Comparison of ENCODE assay signal across 8 cellular contexts in genomic region chr12:55830601-55831406, GRCh38. TPM values are rescaled to one million over a fixed set of nuclear protein-coding genes. Genes with fewer than 3 reads are reported as not detected.
DNase-seq lines count a peak whose midpoint lies in the region; ATAC-seq, FAIRE-seq and TF ChIP-seq lines count a peak whose summit lies in the region.

No MANE protein-coding gene starts in this region.

- H3K27me3 ChIP-seq in adrenal gland (no peaks in the 10 kb centered on the region), heart left ventricle (no peaks in the 10 kb centered on the region), pancreas (no peaks in the 10 kb centered on the region), aorta (ENCODE audit: control insufficient read depth in 1 of 2, insufficient read depth in 2 of 2, low read length in 1 of 2) (no peaks in the 10 kb centered on the region)

- no peak for FAIRE-seq in pancreas (lab: Jason Lieb, UNC)

- H3K36me3 ChIP-seq in adrenal gland (replicated peaks in 1 of 2): no peaks in the 10 kb centered on the region
- peaks cover 0 to 12% (median 0%) of the 10 kb centered on the region in 9 donors for H3K36me3 ChIP-seq in heart left ventricle
- no peaks in the 10 kb centered on the region for H3K36me3 ChIP-seq in pancreas
- no peaks in the 10 kb centered on the region for H3K36me3 ChIP-seq in aorta (ENCODE audit: control insufficient read depth in 1 of 2, insufficient read depth in 2 of 2, low read length in 1 of 2)

- H3K27ac ChIP-seq in adrenal gland: peak overlapping the region; percentile 17 to 92 (median 85)
- H3K27ac ChIP-seq in heart left ventricle: peak overlapping the region; percentile 87 to 95 (median 92)
- peak overlapping the region; percentile 70 to 88 (median 87) for H3K27ac ChIP-seq in pancreas
- H3K27ac ChIP-seq in aorta (ENCODE audit: low read depth in 1 of 2, low read length in 2 of 2): peak overlapping the region in 1 of 2 donors; percentile 91

- CTCF ChIA-PET in HEK293T (lab: Yijun Ruan, JAX): no interaction called here

- ATAC-seq in heart left ventricle (peak; percentile 37 to 66 (median 54)), pancreas (peak in 3 of 4 donors; percentile 28 to 32 (median 31)), aorta (ENCODE audit: low FRiP score) (peak; percentile 81), GM21381 (IDR thresholded peaks at IDR 0.05; ENCODE audit: unreplicated experiment) (no peak)

- intact Hi-C loops in adrenal gland (cut with DNase I): no loop called here
- intact Hi-C loops in heart left ventricle (cut with DNase I): loop anchor here in 6 of 10 donors (2.0 to 5.0 kb wide), 4 partner anchors 18 to 106 kb away; partner anchors contain the start of gene PYM1 (in 5 of the 6)
- intact Hi-C loops in pancreas (cut with DNase I): loop anchor here in 1 of 3 donors (10.0 kb wide), 1 partner anchor 74 kb away; no protein-coding TSS in a partner anchor
- intact Hi-C loops in aorta (cut with DNase I): loop anchor here in 1 of 2 donors (2.0 kb wide), 2 partner anchors 14 to 96 kb away; partner anchors contain the start of gene PYM1

- POLR2A ChIA-PET in HEK293T (lab: Yijun Ruan, JAX): interaction anchor here (0.6 to 3.9 kb wide), 22 partner anchors 9 to 391 kb away, joined by 3 to 109 read pairs (median 6); partner anchors contain the start of genes BLOC1S1, CD63, DGKA and MMP19

- DNase-seq in AG10803 (ENCODE audit: low read depth): peak; percentile 68
- peak; percentile 44 for DNase-seq in HEK293T (ENCODE audit: extremely low spot score)
- DNase-seq in adrenal gland: peak; percentile 48 to 82 (median 67)
- DNase-seq in heart left ventricle: peak; percentile 76 to 84 (median 82)
- DNase-seq in pancreas: peak in 5 of 6 donors; percentile 48 to 65 (median 63)
- DNase-seq in aorta: peak; percentile 86 to 90

- TF ChIP-seq CTCF in AG10803 (conservative IDR thresholded peaks at IDR 0.05; ENCODE audit: low read length): no peak
- TF ChIP-seq CTCF in adrenal gland (IDR thresholded peaks at IDR 0.05): no peak
- TF ChIP-seq CTCF in heart left ventricle (IDR thresholded peaks at IDR 0.05): no peak
- no peak for TF ChIP-seq CTCF in pancreas (IDR thresholded peaks at IDR 0.05)

- WGBS in adrenal gland, 4 donors: 5 to 7% (median 6%) methylated on average over 22 to 23 of the region's 23 CpGs
- WGBS in heart left ventricle, 4 donors: 1 to 3% (median 2%) methylated on average over 13 to 23 of the region's 23 CpGs
- 16 to 18% methylated on average over 21 to 23 of the region's 23 CpGs for WGBS in pancreas, 2 donors
- 1% methylated on average over 23 of the region's 23 CpGs for WGBS in aorta, 2 donors

- H3K9me3 ChIP-seq in adrenal gland (replicated peaks in 1 of 3) (no peaks in the 10 kb centered on the region), heart left ventricle (no peaks in the 10 kb centered on the region), pancreas (no peaks in the 10 kb centered on the region), aorta (ENCODE audit: control insufficient read depth, low read length) (no peaks in the 10 kb centered on the region)

- TF ChIP-seq POLR2A in Raji (IDR thresholded peaks at IDR 0.05; ENCODE audit: insufficient read depth, low read depth, low read length): peak; percentile 64
- TF ChIP-seq POLR2A in adrenal gland (IDR thresholded peaks at IDR 0.05): no peak
- TF ChIP-seq POLR2A in heart left ventricle (IDR thresholded peaks at IDR 0.05): peak in 1 of 2 donors; percentile 65

- H3K4me3 ChIP-seq in AG10803 (ENCODE audit: low read length): peak overlapping the region; percentile 92
- peak overlapping the region; percentile 34 to 98 (median 77) for H3K4me3 ChIP-seq in adrenal gland
- peak overlapping the region; percentile 72 to 97 (median 88) for H3K4me3 ChIP-seq in heart left ventricle
- H3K4me3 ChIP-seq in pancreas: peak overlapping the region; percentile 74 to 94 (median 88)
- H3K4me3 ChIP-seq in aorta (ENCODE audit: low read length in 2 of 2): peak overlapping the region; percentile 77 to 79

- H3K4me1 ChIP-seq in adrenal gland (replicated peaks in 1 of 2): peaks cover 23 to 40% of the 10 kb centered on the region in 2 donors
- H3K4me1 ChIP-seq in heart left ventricle: peaks cover 0 to 48% (median 32%) of the 10 kb centered on the region in 12 donors
- peaks cover 0 to 20% (median 7%) of the 10 kb centered on the region in 3 donors for H3K4me1 ChIP-seq in pancreas
- H3K4me1 ChIP-seq in aorta (ENCODE audit: control insufficient read depth in 1 of 2, insufficient read depth in 2 of 2, low read length in 2 of 2): peaks cover 0 to 3% of the 10 kb centered on the region in 2 donors

TF ChIP-seq in HEK293T, 16 proteins besides CTCF, POLR2A, EP300 and RAD21:
- TF ChIP-seq LEF1 (IDR thresholded peaks at IDR 0.05; ENCODE audit: borderline replicate concordance): no peak
- peak; percentile 74 for TF ChIP-seq BHLHE40 (IDR thresholded peaks at IDR 0.05; ENCODE audit: borderline replicate concordance)

RNA-seq across cellular contexts. Expression of gene DNAJC14, which starts 1.4 kb away (rescaled TPM):
- total RNA-seq in adrenal gland (10 to 100 TPM; 26.3 to 50.0 (median 31.7) TPM), heart left ventricle (10 to 100 TPM; 13.9 to 41.7 (median 19.8) TPM), pancreas (10 to 100 TPM in 5 of 6 donors, 1 to 10 TPM in 1; 8.7 to 20.2 (median 12.5) TPM), aorta (10 to 100 TPM; 22.6 to 24.6 TPM)
- polyA plus RNA-seq in adrenal gland (10 to 100 TPM in 2 of 3 donors, 1 to 10 TPM in 1; 9.9 to 31.2 (median 12.4) TPM), heart left ventricle (10 to 100 TPM in 1 of 2 donors, 1 to 10 TPM in 1; 9.4 to 31.7 TPM), pancreas (10 to 100 TPM in 1 of 2 donors, 1 to 10 TPM in 1; 7.8 to 13.8 TPM), aorta (10 to 100 TPM; 11.9 to 12.3 TPM)

RNA-seq across cellular contexts. Expression of gene MMP19, which starts 11.9 kb away (rescaled TPM):
- total RNA-seq in adrenal gland: 10 to 100 TPM in 3 of 8 donors, 1 to 10 TPM in 5; 1.9 to 17.3 (median 7.2) TPM
- polyA plus RNA-seq in adrenal gland: 10 to 100 TPM in 2 of 3 donors, 1 to 10 TPM in 1; 8.0 to 15.8 (median 15.3) TPM
- 10 to 100 TPM in 1 of 9 donors, 1 to 10 TPM in 7, under 1 TPM in 1; 0.48 to 16.1 (median 2.8) TPM for total RNA-seq in heart left ventricle
- polyA plus RNA-seq in heart left ventricle: 1 to 10 TPM; 1.5 to 4.7 TPM
- 1 to 10 TPM in 4 of 6 donors, under 1 TPM in 2; 0.63 to 6.8 (median 1.8) TPM for total RNA-seq in pancreas
- polyA plus RNA-seq in pancreas: 1 to 10 TPM; 4.3 to 7.5 TPM
- total RNA-seq in aorta: 100 to 1,000 TPM in 1 of 2 donors, 10 to 100 TPM in 1; 26.4 to 144 TPM
- polyA plus RNA-seq in aorta: 10 to 100 TPM in 1 of 2 donors, 1 to 10 TPM in 1; 8.9 to 94.4 TPM

RNA-seq across cellular contexts. Expression of gene ORMDL2, which starts 13.0 kb away (rescaled TPM):
- 10 to 100 TPM; 11.7 to 67.5 (median 25.8) TPM for total RNA-seq in adrenal gland
- 10 to 100 TPM; 45.4 to 97.7 (median 68.6) TPM for polyA plus RNA-seq in adrenal gland
- total RNA-seq in heart left ventricle: 10 to 100 TPM in 8 of 9 donors, 1 to 10 TPM in 1; 9.6 to 42.3 (median 22.2) TPM
- 10 to 100 TPM; 31.4 to 61.9 TPM for polyA plus RNA-seq in heart left ventricle
- total RNA-seq in pancreas: 10 to 100 TPM in 5 of 6 donors, 1 to 10 TPM in 1; 8.6 to 28.8 (median 16.8) TPM
- polyA plus RNA-seq in pancreas: 10 to 100 TPM; 21.2 to 33.3 TPM
- 10 to 100 TPM; 23.6 to 34.6 TPM for total RNA-seq in aorta
- 10 to 100 TPM; 32.5 to 37.4 TPM for polyA plus RNA-seq in aorta

RNA-seq across cellular contexts. Expression of gene SARNP, which starts 13.3 kb away (rescaled TPM):
- total RNA-seq in adrenal gland: 10 to 100 TPM; 23.2 to 65.1 (median 55.2) TPM
- polyA plus RNA-seq in adrenal gland: 100 to 1,000 TPM; 113 to 131 (median 117) TPM
- 10 to 100 TPM; 47.2 to 69.3 (median 54.0) TPM for total RNA-seq in heart left ventricle
- 100 to 1,000 TPM; 118 to 138 TPM for polyA plus RNA-seq in heart left ventricle
- 10 to 100 TPM; 12.3 to 22.6 (median 16.0) TPM for total RNA-seq in pancreas
- 10 to 100 TPM; 34.1 to 47.9 TPM for polyA plus RNA-seq in pancreas
- 10 to 100 TPM; 48.3 to 51.8 TPM for total RNA-seq in aorta
- 100 to 1,000 TPM in 1 of 2 donors, 10 to 100 TPM in 1; 88.9 to 123 TPM for polyA plus RNA-seq in aorta

Comparison
In these comparisons a context has a peak if more than half of its experiments do, and no peak if none do; other contexts are left out.
1. intact Hi-C loops: an anchor here in heart left ventricle (2.0 to 5.0 kb wide); none called in adrenal gland.